ENCODE assay signal across 40 cellular contexts in the genomic region with DNA sequence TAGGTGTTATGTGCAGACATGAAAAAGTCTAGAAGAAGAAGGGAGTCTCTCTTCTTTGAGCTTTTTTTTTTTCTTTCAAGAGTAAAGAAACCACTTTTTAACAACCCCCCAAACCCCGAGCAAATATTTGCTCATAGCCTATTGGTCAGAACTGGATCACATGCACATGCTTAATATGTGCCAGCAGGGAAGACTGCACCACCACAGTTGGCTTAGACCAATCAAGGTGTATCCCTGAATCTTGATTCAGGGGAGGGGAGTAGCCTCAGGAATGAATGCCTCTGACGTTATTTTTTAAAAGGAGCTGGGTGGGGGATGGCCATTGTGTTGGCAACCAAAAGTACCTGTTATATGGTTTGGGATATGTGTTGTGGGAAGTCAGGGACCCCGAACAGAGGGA.
"Had no signal": no experiment of that assay in that cellular context is flagged by ENCODE, and none has a peak within 500 bp of the region (broad histone marks: within the 10 kb centered on the region; RNA-seq: fewer than 3 reads in every experiment).

No MANE protein-coding gene starts in this region.

- H3K27me3 Mint-ChIP-seq: activated naive CD8-positive, alpha-beta T cell; activated naive CD8-positive, alpha-beta T cell treated with anti-CD3 and anti-CD28 coated beads for 36 hours; activated naive CD8-positive, alpha-beta T cell treated with anti-CD3 and anti-CD28 coated beads, Interleukin-2, amount 10 ng/mL, durations not matched to agents 7 days and 5 days; activated T-cell treated with anti-CD3 and anti-CD28 coated beads, Interleukin-2, amount 50 U/mL, for 24 hours had no signal

- H3K36me3 ChIP-seq: adrenal gland, ascending aorta, brain microvascular endothelial cell, breast epithelium, cardiac muscle cell had no signal

- H3K36me3 Mint-ChIP-seq: activated naive CD4-positive, alpha-beta T cell treated with anti-CD3 and anti-CD28 coated beads, Interleukin-2, amount 10 ng/mL, durations not matched to agents 7 days and 5 days; activated naive CD8-positive, alpha-beta T cell treated with anti-CD3 and anti-CD28 coated beads, Interleukin-2, amount 10 ng/mL, durations not matched to agents 7 days and 5 days had no signal

- H3K27ac Mint-ChIP-seq: activated naive CD4-positive, alpha-beta T cell treated with anti-CD3 and anti-CD28 coated beads for 36 hours; activated naive CD4-positive, alpha-beta T cell treated with anti-CD3 and anti-CD28 coated beads, Interleukin-2, amount 10 ng/mL, durations not matched to agents 7 days and 5 days; activated naive CD4-positive, alpha-beta T cell treated with anti-CD3 and anti-CD28 coated beads, Interleukin-2, amount 50 U/mL, for 24 hours; activated naive CD4-positive, alpha-beta T cell treated with anti-CD3 and anti-CD28 coated beads, Interleukin-2, amount 50 U/mL, for 72 hours; activated naive CD8-positive, alpha-beta T cell; activated naive CD8-positive, alpha-beta T cell treated with anti-CD3 and anti-CD28 coated beads for 36 hours; activated naive CD8-positive, alpha-beta T cell treated with anti-CD3 and anti-CD28 coated beads, Interleukin-2, amount 10 ng/mL, durations not matched to agents 7 days and 5 days; activated naive CD8-positive, alpha-beta T cell treated with anti-CD3 and anti-CD28 coated beads, Interleukin-2, amount 50 U/mL, for 24 hours; activated T-cell treated with anti-CD3 and anti-CD28 coated beads, Interleukin-2, amount 50 U/mL, for 24 hours; activated T-cell treated with anti-CD3 and anti-CD28 coated beads, Interleukin-2, amount 50 U/mL, for 72 hours; activated T-helper 1 cell treated with anti-CD3 and anti-CD28 coated beads, Interleukin-12 subunit alpha, Interleukin-12 subunit beta, Interleukin-2, Interleukin-4 antibody, amounts not matched to agents 30 ng/mL and 10 ng/mL and 1 ng/mL, durations not matched to agents 14 hours and 24 hours and 36 hours; activated T-helper 17 cell treated with anti-CD3 and anti-CD28 coated beads, Interleukin-2, amount 50 U/mL, for 72 hours; activated T-helper 2 cell treated with anti-CD3 and anti-CD28 coated beads, Interferon-gamma antibody, Interleukin-2, Interleukin-4, amounts not matched to agents 10 μg/mL and 5 μg/mL and 100 μg/mL, durations not matched to agents 14 hours and 24 hours and 36 hours; brain had no signal

- H3K4me3 Mint-ChIP-seq: activated naive CD4-positive, alpha-beta T cell treated with anti-CD3 and anti-CD28 coated beads for 36 hours; activated naive CD4-positive, alpha-beta T cell treated with anti-CD3 and anti-CD28 coated beads, Interleukin-2, amount 10 ng/mL, durations not matched to agents 7 days and 5 days; activated naive CD4-positive, alpha-beta T cell treated with anti-CD3 and anti-CD28 coated beads, Interleukin-2, amount 50 U/mL, for 24 hours; activated naive CD8-positive, alpha-beta T cell; activated naive CD8-positive, alpha-beta T cell treated with anti-CD3 and anti-CD28 coated beads for 36 hours; activated naive CD8-positive, alpha-beta T cell treated with anti-CD3 and anti-CD28 coated beads, Interleukin-2, amount 10 ng/mL, durations not matched to agents 7 days and 5 days; activated naive CD8-positive, alpha-beta T cell treated with anti-CD3 and anti-CD28 coated beads, Interleukin-2, amount 50 U/mL, for 24 hours; activated T-cell treated with anti-CD3 and anti-CD28 coated beads, Interleukin-2, amount 50 U/mL, for 24 hours; activated T-cell treated with anti-CD3 and anti-CD28 coated beads, Interleukin-2, amount 50 U/mL, for 4 hours; activated T-cell treated with anti-CD3 and anti-CD28 coated beads, Interleukin-2, amount 50 U/mL, for 72 hours; activated T-helper 1 cell treated with anti-CD3 and anti-CD28 coated beads, Interleukin-12 subunit alpha, Interleukin-12 subunit beta, Interleukin-2, Interleukin-4 antibody, amounts not matched to agents 30 ng/mL and 10 ng/mL and 1 ng/mL, durations not matched to agents 14 hours and 24 hours and 36 hours; activated T-helper 17 cell treated with anti-CD3 and anti-CD28 coated beads, Interleukin-2, amount 50 U/mL, for 72 hours; brain; central memory CD8-positive, alpha-beta T cell had no signal

- DNase-seq: activated effector memory CD4-positive, alpha-beta T cell treated with anti-CD3 and anti-CD28 coated beads, Interleukin-2, amount 50 U/mL, for 16 hours; activated effector memory CD4-positive, alpha-beta T cell treated with Interleukin-2 at 50 U/mL for 16 hours; activated gamma-delta T cell; activated gamma-delta T cell treated with Interleukin-2 at 50 U/mL for 16 hours; activated naive CD4-positive, alpha-beta T cell; activated naive CD4-positive, alpha-beta T cell treated with anti-CD3 and anti-CD28 coated beads for 36 hours; activated naive CD4-positive, alpha-beta T cell treated with anti-CD3 and anti-CD28 coated beads, Interleukin-2, amount 10 ng/mL, durations not matched to agents 7 days and 5 days; activated naive CD4-positive, alpha-beta T cell treated with anti-CD3 and anti-CD28 coated beads, Interleukin-2, amount 50 U/mL, for 16 hours; activated naive CD4-positive, alpha-beta T cell treated with Interleukin-2 at 50 U/mL for 16 hours; activated naive CD8-positive, alpha-beta T cell treated with anti-CD3 and anti-CD28 coated beads for 36 hours; activated naive CD8-positive, alpha-beta T cell treated with anti-CD3 and anti-CD28 coated beads, Interleukin-2, amount 10 ng/mL, durations not matched to agents 7 days and 5 days; activated naive CD8-positive, alpha-beta T cell treated with anti-CD3 and anti-CD28 coated beads, Interleukin-2, amount 50 U/mL, for 24 hours; activated T-cell treated with anti-CD3 and anti-CD28 coated beads, Interleukin-2, amount 50 U/mL, for 1 hour; activated T-cell treated with anti-CD3 and anti-CD28 coated beads, Interleukin-2, amount 50 U/mL, for 24 hours; activated T-cell treated with anti-CD3 and anti-CD28 coated beads, Interleukin-2, amount 50 U/mL, for 4 hours; activated T-cell treated with anti-CD3 and anti-CD28 coated beads, Interleukin-2, amount 50 U/mL, for 48 hours; activated T-cell treated with anti-CD3 and anti-CD28 coated beads, Interleukin-2, amount 50 U/mL, for 72 hours; adrenal gland; amniotic stem cell; amygdala; anterior cingulate cortex; aorta; body of pancreas; brain microvascular endothelial cell; caudate nucleus; central memory CD4-positive, alpha-beta T cell; cerebellar nuclear complex had no signal

- FAIRE-seq: astrocyte, bronchial epithelial cell had no signal

- H3K4me1 ChIP-seq: ascending aorta, breast epithelium had no signal

- H3K27me3 ChIP-seq: adrenal gland, ascending aorta, body of pancreas, brain microvascular endothelial cell, breast epithelium, cardiac muscle cell had no signal

- ATAC-seq: activated naive CD4-positive, alpha-beta T cell treated with anti-CD3 and anti-CD28 coated beads, Interleukin-2, amount 50 U/mL, for 72 hours; activated naive CD8-positive, alpha-beta T cell treated with anti-CD3 and anti-CD28 coated beads, Interleukin-2, amount 50 U/mL, for 24 hours; activated T-cell treated with anti-CD3 and anti-CD28 coated beads, Interleukin-2, amount 50 U/mL, for 4 hours; activated T-cell treated with anti-CD3 and anti-CD28 coated beads, Interleukin-2, amount 50 U/mL, for 72 hours; activated T-helper 17 cell treated with anti-CD3 and anti-CD28 coated beads, Interleukin-2, amount 50 U/mL, for 72 hours; body of pancreas had no signal

- H3K9me3 ChIP-seq: adrenal gland, ascending aorta, body of pancreas, breast epithelium had no signal

- H3K4me3 ChIP-seq: adrenal gland, ascending aorta, body of pancreas, breast epithelium, cardiac muscle cell had no signal

- H3K27ac ChIP-seq: adrenal gland, ascending aorta, body of pancreas, brain microvascular endothelial cell, breast epithelium, cardiac muscle cell had no signal

- H3K4me1 Mint-ChIP-seq: activated naive CD4-positive, alpha-beta T cell treated with anti-CD3 and anti-CD28 coated beads, Interleukin-2, amount 10 ng/mL, durations not matched to agents 7 days and 5 days; activated naive CD4-positive, alpha-beta T cell treated with anti-CD3 and anti-CD28 coated beads, Interleukin-2, amount 50 U/mL, for 24 hours; activated naive CD8-positive, alpha-beta T cell treated with anti-CD3 and anti-CD28 coated beads for 36 hours; activated naive CD8-positive, alpha-beta T cell treated with anti-CD3 and anti-CD28 coated beads, Interleukin-2, amount 10 ng/mL, durations not matched to agents 7 days and 5 days; activated naive CD8-positive, alpha-beta T cell treated with anti-CD3 and anti-CD28 coated beads, Interleukin-2, amount 50 U/mL, for 24 hours; activated T-helper 17 cell treated with anti-CD3 and anti-CD28 coated beads, Interleukin-2, amount 50 U/mL, for 72 hours; central memory CD8-positive, alpha-beta T cell had no signal

- H3K9me3 Mint-ChIP-seq: activated naive CD4-positive, alpha-beta T cell treated with anti-CD3 and anti-CD28 coated beads for 36 hours; activated naive CD8-positive, alpha-beta T cell treated with anti-CD3 and anti-CD28 coated beads, Interleukin-2, amount 50 U/mL, for 24 hours; activated T-cell treated with anti-CD3 and anti-CD28 coated beads, Interleukin-2, amount 50 U/mL, for 24 hours; central memory CD8-positive, alpha-beta T cell had no signal
